9 cellular contexts compared by ENCODE assay signal in genomic region chr2:235940330-235940729, GRCh38.
DNase-seq lines count a peak whose midpoint lies in the region; ATAC-seq and TF ChIP-seq lines count a peak whose summit lies in the region.
"Had no signal": no experiment of that assay in that cellular context is flagged by ENCODE, and none has a peak within 500 bp of the region (broad histone marks: within the 10 kb centered on the region; RNA-seq: fewer than 3 reads in every experiment).

No MANE protein-coding gene starts in this region.

- DNase-seq in BJ (ENCODE audit: low read depth) (peak; percentile 60), SHP77 (lab: John Stamatoyannopoulos, UW) (peak; percentile 34 to 62), fibroblast of the aortic adventitia (ENCODE audit: low read depth) (peak; percentile 73), occipital lobe (lab: John Stamatoyannopoulos, UW) (peak; percentile 40), DMS53 (lab: John Stamatoyannopoulos, UW) (no peak), GDM1 (lab: John Stamatoyannopoulos, UW) (no peak), NCI-H526 treated with DMSO at 0.1 percent for 48 hours (lab: John Stamatoyannopoulos, UW) (no peak)
- DNase-seq: activated naive CD4-positive, alpha-beta T cell treated with anti-CD3 and anti-CD28 coated beads, Interleukin-2, amount 50 U/mL, for 16 hours had no signal

- no peak for ATAC-seq in HG02970 (IDR thresholded peaks at IDR 0.05; ENCODE audit: low FRiP score, unreplicated experiment)

- no peaks in the 10 kb centered on the region for H3K27me3 ChIP-seq in BJ (ENCODE audit: control insufficient read depth, insufficient read depth, low read length)

- CTCF ChIA-PET in BJ (lab: Yijun Ruan, JAX): interaction anchor here (2.1 kb wide), 1 partner anchor 237 kb away, joined by 4 read pairs; no protein-coding TSS in a partner anchor

- H3K4me3 ChIP-seq in BJ (ENCODE audit: low read depth, low read length) (no peak overlapping the region), fibroblast of the aortic adventitia (ENCODE audit: low read depth, low read length) (no peak overlapping the region)

- no peak for TF ChIP-seq CTCF in BJ (IDR thresholded peaks at IDR 0.05; ENCODE audit: insufficient read depth, low read depth, low read length)
- TF ChIP-seq CTCF in fibroblast of the aortic adventitia (IDR thresholded peaks at IDR 0.05; ENCODE audit: insufficient read depth, low read length): no peak

- no peaks in the 10 kb centered on the region; the same call in 1 of the 2 replicates for H3K36me3 ChIP-seq in BJ (ENCODE audit: control insufficient read depth, insufficient read depth, low read length)

- POLR2A ChIA-PET in BJ (lab: Charles Lee): no interaction called here

Comparison
In these comparisons a context has a peak if more than half of its experiments do, and no peak if none do; other contexts are left out.
1. DNase-seq: peak in BJ (single experiment), SHP77 (2 of 2), fibroblast of the aortic adventitia (single experiment) and occipital lobe (single experiment); none in DMS53 (single experiment), GDM1 (single experiment) and NCI-H526 treated with DMSO at 0.1 percent for 48 hours (single experiment).